ENCODE assay signal across 18 cellular contexts in the genomic region with DNA sequence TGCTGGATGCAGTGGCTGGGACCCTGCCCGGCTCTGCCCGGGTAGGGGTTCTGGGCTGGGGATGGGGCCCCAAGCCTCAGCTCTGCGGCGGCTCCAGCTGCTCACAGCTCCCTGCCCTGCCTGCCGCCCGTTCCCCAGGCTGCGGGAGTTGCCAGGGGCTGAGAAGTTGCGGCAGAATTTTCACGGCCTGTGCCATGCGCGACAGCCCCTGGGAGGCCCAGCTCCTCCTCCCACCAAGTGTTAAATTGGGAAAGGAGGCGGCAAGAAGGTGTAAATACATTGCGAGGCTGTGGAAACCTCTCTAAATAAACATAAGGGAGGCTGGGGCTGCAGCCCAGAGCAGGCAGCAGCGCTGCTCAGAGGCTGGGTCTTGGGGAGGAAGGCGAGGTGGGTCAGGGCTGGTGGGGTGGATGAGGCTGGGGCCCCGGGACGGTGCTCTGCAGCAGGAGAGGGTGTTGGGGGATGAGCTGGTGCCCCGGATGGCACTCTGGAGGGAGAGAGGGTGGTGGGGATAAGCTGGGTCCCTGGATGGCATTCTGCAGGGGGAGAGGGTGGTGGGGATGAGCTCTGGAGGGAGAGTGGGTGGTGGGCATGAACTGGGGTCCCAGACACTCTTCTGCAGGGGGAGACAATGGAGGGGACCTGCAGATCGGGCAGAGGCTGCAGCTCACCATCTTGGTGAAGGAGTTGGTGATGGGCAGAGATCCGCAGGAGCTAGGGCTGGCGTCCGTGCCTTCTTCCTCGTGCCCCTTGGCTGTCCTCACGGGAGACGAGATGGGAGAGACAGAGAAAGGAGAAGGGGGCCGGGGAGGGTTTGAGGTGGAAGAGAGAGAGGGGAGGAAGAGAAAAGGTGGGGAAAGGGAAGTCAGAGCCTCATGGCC.
DNase-seq lines count a peak whose midpoint lies in the region; ATAC-seq and TF ChIP-seq lines count a peak whose summit lies in the region.
"Had no signal": no experiment of that assay in that cellular context is flagged by ENCODE, and none has a peak within 500 bp of the region (broad histone marks: within the 10 kb centered on the region; RNA-seq: fewer than 3 reads in every experiment).

No MANE protein-coding gene starts in this region.

- H3K27me3 Mint-ChIP-seq in activated T-cell treated with anti-CD3 and anti-CD28 coated beads, Interleukin-2, amount 50 U/mL, for 4 hours (ENCODE audit: low read depth): no peaks in the 10 kb centered on the region
- no peaks in the 10 kb centered on the region for H3K27me3 Mint-ChIP-seq in activated T-cell treated with anti-CD3 and anti-CD28 coated beads, Interleukin-2, amount 50 U/mL, for 72 hours (ENCODE audit: low read depth)
- H3K27me3 Mint-ChIP-seq: activated B cell treated with CpG ODN at 0.5 μM for 24 hours, naive B cell, progenitor cell of endocrine pancreas had no signal

- WGBS in right cardiac atrium: 51% methylated on average over 26 of the region's 26 CpGs
- WGBS in spleen, 5 donors: 73 to 88% (median 78%) methylated on average over 20 to 26 of the region's 26 CpGs

- TF ChIP-seq POLR2A in spleen (IDR thresholded peaks at IDR 0.05): no peak

- H3K4me1 ChIP-seq in NT2/D1 (ENCODE audit: insufficient read depth, insufficient read length) (peaks cover 9% of the 10 kb centered on the region), right cardiac atrium (ENCODE audit: control insufficient read depth, insufficient read depth, low read length) (no peaks in the 10 kb centered on the region), spleen (no peaks in the 10 kb centered on the region)

- H3K36me3 ChIP-seq in NT2/D1 (ENCODE audit: insufficient read depth, insufficient read length, low read length) (peaks cover 30% of the 10 kb centered on the region), spleen (peaks cover 0 to 98% (median 60%) of the 10 kb centered on the region in 6 donors)
- H3K36me3 ChIP-seq: cardiac muscle cell had no signal

- no peak for ATAC-seq in activated T-cell treated with anti-CD3 and anti-CD28 coated beads, Interleukin-2, amount 50 U/mL, for 4 hours
- ATAC-seq in activated T-cell treated with anti-CD3 and anti-CD28 coated beads, Interleukin-2, amount 50 U/mL, for 72 hours (replicated peaks in 1 of 2): no peak
- peak in 1 of 2 donors; percentile 15 for ATAC-seq in right cardiac atrium
- no peak for ATAC-seq in GM18861 (IDR thresholded peaks at IDR 0.05; ENCODE audit: unreplicated experiment)

- H3K9ac ChIP-seq in NT2/D1 (ENCODE audit: insufficient read length, low read depth): peak overlapping the region; percentile 56

- no peaks in the 10 kb centered on the region for H3K27me3 ChIP-seq in NT2/D1 (ENCODE audit: insufficient read depth, insufficient read length)
- no peaks in the 10 kb centered on the region for H3K27me3 ChIP-seq in right cardiac atrium (ENCODE audit: control insufficient read depth, insufficient read depth)
- H3K27me3 ChIP-seq in spleen (replicated peaks in 1 of 7): peaks cover 0 to 14% (median 0%) of the 10 kb centered on the region in 7 donors
- H3K27me3 ChIP-seq: cardiac muscle cell had no signal

- H3K4me1 Mint-ChIP-seq in activated T-cell treated with anti-CD3 and anti-CD28 coated beads, Interleukin-2, amount 50 U/mL, for 4 hours (ENCODE audit: low read depth): peaks cover 10% of the 10 kb centered on the region
- peaks cover 12% of the 10 kb centered on the region for H3K4me1 Mint-ChIP-seq in activated T-cell treated with anti-CD3 and anti-CD28 coated beads, Interleukin-2, amount 50 U/mL, for 72 hours (ENCODE audit: low read depth)
- H3K4me1 Mint-ChIP-seq: activated B cell treated with CpG ODN at 0.5 μM for 24 hours had no signal

- peak; percentile 1 for DNase-seq in activated T-cell treated with anti-CD3 and anti-CD28 coated beads, Interleukin-2, amount 50 U/mL, for 4 hours
- DNase-seq in activated T-cell treated with anti-CD3 and anti-CD28 coated beads, Interleukin-2, amount 50 U/mL, for 72 hours: no peak
- DNase-seq in NT2/D1 (ENCODE audit: low read depth, low spot score) (no peak), right cardiac atrium (peak in 2 of 3 donors; percentile 20 to 32), spleen (peak; percentile 58), HPDE6-E6E7 (ENCODE audit: extremely low spot score) (no peak), hypothalamus (lab: John Stamatoyannopoulos, UW) (no peak)
- DNase-seq: activated B cell treated with CpG ODN at 0.5 μM for 24 hours, KBM-7, naive B cell, NCI-H1436, NCI-H446 treated with DMSO at 0.1 percent for 48 hours, PC-9, substantia nigra had no signal

- no peak overlapping the region for H3K4me3 ChIP-seq in NT2/D1 (ENCODE audit: insufficient read length, low read depth)
- H3K4me3 ChIP-seq in right cardiac atrium (ENCODE audit: low read length): no peak overlapping the region
- no peak overlapping the region for H3K4me3 ChIP-seq in spleen
- H3K4me3 ChIP-seq: cardiac muscle cell, PC-9 had no signal

- H3K36me3 Mint-ChIP-seq in activated T-cell treated with anti-CD3 and anti-CD28 coated beads, Interleukin-2, amount 50 U/mL, for 4 hours (ENCODE audit: insufficient read depth): peaks cover 35% of the 10 kb centered on the region
- peaks cover 11 to 19% of the 10 kb centered on the region in 2 donors for H3K36me3 Mint-ChIP-seq in activated T-cell treated with anti-CD3 and anti-CD28 coated beads, Interleukin-2, amount 50 U/mL, for 72 hours (ENCODE audit: insufficient read depth in 2 of 2)

- no peak overlapping the region for H3K4me3 Mint-ChIP-seq in activated T-cell treated with anti-CD3 and anti-CD28 coated beads, Interleukin-2, amount 50 U/mL, for 4 hours
- no peak overlapping the region for H3K4me3 Mint-ChIP-seq in activated T-cell treated with anti-CD3 and anti-CD28 coated beads, Interleukin-2, amount 50 U/mL, for 72 hours
- H3K4me3 Mint-ChIP-seq: activated B cell treated with CpG ODN at 0.5 μM for 24 hours, naive B cell had no signal

- H3K27ac Mint-ChIP-seq in activated T-cell treated with anti-CD3 and anti-CD28 coated beads, Interleukin-2, amount 50 U/mL, for 72 hours: no peak overlapping the region
- H3K27ac Mint-ChIP-seq: activated B cell treated with CpG ODN at 0.5 μM for 24 hours, progenitor cell of endocrine pancreas had no signal

- H3K9me3 Mint-ChIP-seq in activated T-cell treated with anti-CD3 and anti-CD28 coated beads, Interleukin-2, amount 50 U/mL, for 4 hours: no peaks in the 10 kb centered on the region
- H3K9me3 Mint-ChIP-seq in activated T-cell treated with anti-CD3 and anti-CD28 coated beads, Interleukin-2, amount 50 U/mL, for 72 hours: no peaks in the 10 kb centered on the region
- H3K9me3 Mint-ChIP-seq: activated B cell treated with CpG ODN at 0.5 μM for 24 hours, naive B cell had no signal

- no peak overlapping the region for H3K27ac ChIP-seq in right cardiac atrium (ENCODE audit: low read length)
- no peak overlapping the region for H3K27ac ChIP-seq in spleen
- H3K27ac ChIP-seq: cardiac muscle cell, HL-60, PC-9 had no signal

- intact Hi-C loops in right cardiac atrium (cut with DNase I) (no loop called here), spleen (cut with DNase I; ENCODE audit: low total_unique reads) (no loop called here)

- no peak for TF ChIP-seq CTCF in spleen (IDR thresholded peaks at IDR 0.05 in 8 of 11, conservative IDR thresholded peaks at IDR 0.05 in 3 of 11)

- no peaks in the 10 kb centered on the region for H3K9me3 ChIP-seq in NT2/D1 (ENCODE audit: insufficient read depth, low read length)
- no peaks in the 10 kb centered on the region for H3K9me3 ChIP-seq in right cardiac atrium (ENCODE audit: control insufficient read depth, low read length)
- no peaks in the 10 kb centered on the region for H3K9me3 ChIP-seq in spleen

Comparison
In these comparisons a context has a peak if more than half of its experiments do, and no peak if none do; other contexts are left out.
1. DNase-seq: peak in activated T-cell treated with anti-CD3 and anti-CD28 coated beads, Interleukin-2, amount 50 U/mL, for 4 hours (single experiment), right cardiac atrium (2 of 3) and spleen (single experiment); none in activated T-cell treated with anti-CD3 and anti-CD28 coated beads, Interleukin-2, amount 50 U/mL, for 72 hours (0 of 2), NT2/D1 (single experiment), HPDE6-E6E7 (single experiment) and hypothalamus (0 of 51).